22 cellular contexts compared by ENCODE assay signal in genomic region chr11:57224537-57224936, GRCh38. TPM values are rescaled to one million over a fixed set of nuclear protein-coding genes. Genes with fewer than 3 reads are reported as not detected.
DNase-seq lines count a peak whose midpoint lies in the region; ATAC-seq, FAIRE-seq and TF ChIP-seq lines count a peak whose summit lies in the region.
"Had no signal": no experiment of that assay in that cellular context is flagged by ENCODE, and none has a peak within 500 bp of the region (broad histone marks: within the 10 kb centered on the region; RNA-seq: fewer than 3 reads in every experiment).

No MANE protein-coding gene starts in this region.

- H3K36me3 ChIP-seq in HEK293 (ENCODE audit: control insufficient read depth in 2 of 2, insufficient read depth in 1 of 2, low read length in 2 of 2) (no peaks in the 10 kb centered on the region), astrocyte (ENCODE audit: insufficient read depth, low read length) (no peaks in the 10 kb centered on the region), sigmoid colon (no peaks in the 10 kb centered on the region)
- H3K36me3 ChIP-seq: vagina had no signal

- H3K36me3 Mint-ChIP-seq in astrocyte (ENCODE audit: low read depth, unreplicated experiment), result no peaks in the 10 kb centered on the region

- peak; percentile 46 for DNase-seq in AG04449 (ENCODE audit: low read depth, low spot score)
- DNase-seq in astrocyte (ENCODE audit: low read depth), result peak; percentile 47
- DNase-seq in glomerular visceral epithelial cell (ENCODE audit: extremely low spot score), result peak; percentile 2
- DNase-seq in sigmoid colon, result no peak
- DNase-seq in cardiac septum (ENCODE audit: low spot score), result no peak
- no peak for DNase-seq in frontal cortex (ENCODE audit: low spot score in 2 of 2)
- DNase-seq: activated CD4-positive, CD25-positive, alpha-beta regulatory T cell; cerebellar nuclear complex; COR-L47; effector memory CD8-positive, alpha-beta T cell; glutamatergic neuron; KBM-7; mesenchymal stem cell; NCI-H1105 treated with DMSO at 0.1 percent for 48 hours; NCI-H2227 treated with DMSO at 0.1 percent for 48 hours; SHP77; T-helper 17 cell had no signal

- TF ChIP-seq EP300 in sigmoid colon (IDR thresholded peaks at IDR 0.05), result no peak

- no peak overlapping the region for H3K4me3 Mint-ChIP-seq in astrocyte (ENCODE audit: unreplicated experiment)
- H3K4me3 Mint-ChIP-seq: effector memory CD8-positive, alpha-beta T cell; T-helper 17 cell had no signal

- CTCF ChIA-PET in AG04449 (lab: Yijun Ruan, JAX) (interaction anchor here (1.1 to 6.8 kb wide), 5 partner anchors 11 to 30 kb away, joined by 3 to 49 read pairs (median 4); no protein-coding TSS in a partner anchor), HEK293 (lab: Yijun Ruan, JAX) (interaction anchor here (1.0 to 4.0 kb wide), 2 partner anchors 25 to 234 kb away, joined by 4 to 19 read pairs; no protein-coding TSS in a partner anchor)

- H3K9ac ChIP-seq in astrocyte (ENCODE audit: low read length), result no peak overlapping the region

- no peak for ATAC-seq in HG03571 (IDR thresholded peaks at IDR 0.05; ENCODE audit: unreplicated experiment)
- ATAC-seq: effector memory CD8-positive, alpha-beta T cell; T-helper 17 cell had no signal

- H3K27ac ChIP-seq in HEK293 (ENCODE audit: extremely low read depth, low read depth, low read length), result no peak overlapping the region
- no peak overlapping the region for H3K27ac ChIP-seq in astrocyte (ENCODE audit: low read depth, low read length)
- no peak overlapping the region for H3K27ac ChIP-seq in sigmoid colon
- H3K27ac ChIP-seq: vagina had no signal

- POLR2A ChIA-PET in AG04449 (lab: Yijun Ruan, JAX) (interaction anchor here (0.8 to 1.0 kb wide), 2 partner anchors 11 to 24 kb away, joined by 3 to 8 read pairs; no protein-coding TSS in a partner anchor), HEK293 (lab: Yijun Ruan, JAX) (no interaction called here)

- H3K4me1 Mint-ChIP-seq in astrocyte (ENCODE audit: low read depth, unreplicated experiment), result peaks cover 3% of the 10 kb centered on the region
- H3K4me1 Mint-ChIP-seq: T-helper 17 cell had no signal

- FAIRE-seq in astrocyte (lab: Jason Lieb, UNC), result peak; percentile 97
- no peak for FAIRE-seq in frontal cortex (lab: Jason Lieb, UNC)
- FAIRE-seq: islet of Langerhans had no signal

- H3K79me2 ChIP-seq in astrocyte (ENCODE audit: insufficient read depth, low read length), result no peaks in the 10 kb centered on the region

- H3K4me2 ChIP-seq in astrocyte (ENCODE audit: low read length), result no peak overlapping the region

- no peak for TF ChIP-seq CTCF in AG04449 (IDR thresholded peaks at IDR 0.05; ENCODE audit: insufficient read depth, low read length, missing control alignments)
- TF ChIP-seq CTCF in HEK293 (tag by site-specific recombination; IDR thresholded peaks at IDR 0.05), result no peak
- no peak for TF ChIP-seq CTCF in astrocyte (IDR thresholded peaks at IDR 0.05; ENCODE audit: insufficient read depth, low read depth, low read length)
- TF ChIP-seq CTCF in sigmoid colon (IDR thresholded peaks at IDR 0.05), result no peak

- H3K27me3 ChIP-seq in astrocyte (ENCODE audit: insufficient read depth, low read length) (no peaks in the 10 kb centered on the region), sigmoid colon (no peaks in the 10 kb centered on the region)
- H3K27me3 ChIP-seq: vagina had no signal

- H3K9me3 ChIP-seq in HEK293 (ENCODE audit: control insufficient read depth, insufficient read depth, low read depth, low read length) (no peaks in the 10 kb centered on the region), astrocyte (ENCODE audit: insufficient read depth, low read depth, low read length) (no peaks in the 10 kb centered on the region), sigmoid colon (no peaks in the 10 kb centered on the region)
- H3K9me3 ChIP-seq: vagina had no signal

- no peaks in the 10 kb centered on the region for H4K20me1 ChIP-seq in astrocyte (ENCODE audit: insufficient read depth, low read length)

- intact Hi-C loops in sigmoid colon (cut with DNase I), result no loop called here
- intact Hi-C loops in cardiac septum (cut with DNase I), result no loop called here

- no peak for TF ChIP-seq POLR2A in sigmoid colon (IDR thresholded peaks at IDR 0.05)

- H3K4me3 ChIP-seq in AG04449 (ENCODE audit: low read depth, low read length) (no peak overlapping the region), HEK293 (ENCODE audit: low read depth, low read length) (no peak overlapping the region), astrocyte (ENCODE audit: insufficient read depth, low read depth, low read length) (no peak overlapping the region), sigmoid colon (no peak overlapping the region)
- H3K4me3 ChIP-seq: vagina had no signal

- no peak overlapping the region for H2AFZ ChIP-seq in astrocyte (ENCODE audit: low read depth, low read length)

- no peak overlapping the region for H3K27ac Mint-ChIP-seq in astrocyte (ENCODE audit: unreplicated experiment)
- H3K27ac Mint-ChIP-seq: effector memory CD8-positive, alpha-beta T cell; T-helper 17 cell had no signal

- H3K27me3 Mint-ChIP-seq in astrocyte (ENCODE audit: low read depth, unreplicated experiment), result no peaks in the 10 kb centered on the region

- H3K4me1 ChIP-seq in HEK293 (ENCODE audit: control insufficient read depth, insufficient read depth, low read length), result no peaks in the 10 kb centered on the region
- H3K4me1 ChIP-seq in astrocyte (ENCODE audit: insufficient read depth, low read length), result no peaks in the 10 kb centered on the region
- no peaks in the 10 kb centered on the region for H3K4me1 ChIP-seq in sigmoid colon
- H3K4me1 ChIP-seq: vagina had no signal

- no peaks in the 10 kb centered on the region for H3K9me3 Mint-ChIP-seq in astrocyte (ENCODE audit: unreplicated experiment)
- H3K9me3 Mint-ChIP-seq: effector memory CD8-positive, alpha-beta T cell had no signal

TF ChIP-seq in HEK293, 187 proteins besides CTCF, POLR2A, EP300 and RAD21:
- TF ChIP-seq MEIS1 (CRISPR knock-in tag; IDR thresholded peaks at IDR 0.05; ENCODE audit: borderline replicate concordance) (peak; percentile 62; the same call in 1 of the 2 replicates), ZBTB26 (tag by site-specific recombination; optimal IDR thresholded peaks at IDR 0.05) (no peak), ZNF548 (tag by site-specific recombination; IDR thresholded peaks at IDR 0.05) (no peak), SCRT2 (tag by site-specific recombination; IDR thresholded peaks at IDR 0.05) (0 out of 2 replicates have a peak, but pooled peaks have one; percentile 12), ZNF335 (tag by site-specific recombination; conservative IDR thresholded peaks at IDR 0.05) (no peak), ZNF362 (tag by site-specific recombination; IDR thresholded peaks at IDR 0.05) (no peak)
TF ChIP-seq in HEK293: peak in this region for 2.

RNA-seq across cellular contexts. Expression of gene APLNR, which starts 12.5 kb away (rescaled TPM):
- total RNA-seq in astrocyte (0.07 TPM in 1 of 2 replicates, not detected in the other), sigmoid colon (1 to 10 TPM in 1 of 4 donors, under 1 TPM in 3; 0.54 to 1.8 (median 0.77) TPM), cardiac septum (16.6 TPM), frontal cortex (5.3 TPM)
- 1 to 10 TPM in 1 of 3 donors, under 1 TPM in 2; under 0.01 to 2.6 (median 0.46) TPM for polyA plus RNA-seq in sigmoid colon
- total RNA-seq: T-helper 17 cell had no signal
- polyA plus RNA-seq: neural cell had no signal

RNA-seq across cellular contexts. Expression of gene LRRC55, which starts 42.8 kb away (rescaled TPM):
- total RNA-seq in astrocyte (not detected in 2 replicates), sigmoid colon (1 to 10 TPM in 1 of 4 donors, under 1 TPM in 3; 0.66 to 1.4 (median 0.89) TPM), cardiac septum (0.13 TPM), frontal cortex (15.9 TPM)
- polyA plus RNA-seq in sigmoid colon, result under 1 TPM in 1 of 3 donors, not detected in 2; 0.63 TPM
- total RNA-seq: T-helper 17 cell had no signal

Comparison
In these comparisons a context has a peak if more than half of its experiments do, and no peak if none do; other contexts are left out.
1. DNase-seq: peak in AG04449 (single experiment), astrocyte (single experiment) and glomerular visceral epithelial cell (single experiment); none in sigmoid colon (single experiment), cardiac septum (single experiment) and frontal cortex (0 of 2).